ENCODE assay signal across 8 cellular contexts in the genomic region with DNA sequence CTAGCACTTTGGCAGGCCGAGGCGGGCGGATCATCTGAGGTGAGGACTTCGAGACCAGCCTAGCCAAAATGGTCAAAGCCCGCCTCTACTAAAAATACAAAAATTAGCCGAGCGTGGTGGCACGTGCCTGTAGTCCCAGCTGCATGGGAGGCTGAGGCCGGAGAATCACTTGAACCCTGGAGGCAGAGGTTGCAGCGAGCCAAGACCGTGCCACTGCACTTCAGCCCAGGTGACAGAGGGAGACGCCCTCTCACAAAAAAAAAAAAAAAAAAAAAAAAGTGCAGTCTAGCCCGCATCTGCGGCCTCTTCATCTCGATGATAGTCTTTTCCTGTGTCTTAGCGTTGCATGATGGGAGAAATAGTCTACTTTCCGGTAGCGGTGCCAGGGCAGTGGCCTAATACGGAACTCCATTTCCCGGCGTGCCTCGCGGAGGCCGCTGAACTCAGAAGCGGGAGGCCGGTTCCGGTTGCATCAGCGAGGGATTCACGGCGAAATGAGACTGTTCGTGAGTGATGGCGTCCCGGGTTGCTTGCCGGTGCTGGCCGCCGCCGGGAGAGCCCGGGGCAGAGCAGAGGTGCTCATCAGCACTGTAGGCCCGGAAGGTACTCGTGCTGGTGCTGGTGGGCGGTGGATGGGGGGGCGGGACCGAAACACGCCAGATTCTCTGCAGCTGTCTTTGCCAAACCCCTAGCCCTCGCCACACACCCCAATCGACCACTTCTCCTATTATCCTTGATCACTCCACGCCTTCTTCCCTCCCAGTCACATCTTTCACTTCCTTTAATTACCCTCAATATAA. TPM values are rescaled to one million over a fixed set of nuclear protein-coding genes. Genes with fewer than 3 reads are reported as not detected.
DNase-seq lines count a peak whose midpoint lies in the region; ATAC-seq, FAIRE-seq and TF ChIP-seq lines count a peak whose summit lies in the region.

A gene (plus strand): TSS at position 472 of the 800 bp plus-strand sequence. CDS start 23 bp downstream, at position 495.

- peaks cover 8% of the 10 kb centered on the region for H3K79me2 ChIP-seq in trophoblast cell (ENCODE audit: control insufficient read depth, insufficient read depth, low read length, poor library complexity)

- no peak within 1 kb of the TSS for H3K23ac ChIP-seq in trophoblast cell (ENCODE audit: low read length)

- H3K4ac ChIP-seq in trophoblast cell (ENCODE audit: low read depth, low read length) = peak within 1 kb of the TSS; percentile 88

- peak within 1 kb of the TSS; percentile 85 for H4K8ac ChIP-seq in trophoblast cell (ENCODE audit: low read depth, low read length)

- H3K4me3 ChIP-seq in adipocyte (ENCODE audit: low read length) (peak within 1 kb of the TSS; percentile 90), trophoblast cell (ENCODE audit: low read depth, low read length) (peak within 1 kb of the TSS; percentile 99), transverse colon (peak within 1 kb of the TSS; percentile 63 to 93 (median 74))

- TF ChIP-seq POLR2A in GM12891 (IDR thresholded peaks at IDR 0.05; ENCODE audit: low read depth, low read length) = peak; percentile 81
- peak; percentile 66 for TF ChIP-seq POLR2A in transverse colon (IDR thresholded peaks at IDR 0.05)

- H3K18ac ChIP-seq in trophoblast cell (ENCODE audit: low read length) = peak within 1 kb of the TSS; percentile 64

- peak within 1 kb of the TSS; percentile 89 for H4K12ac ChIP-seq in trophoblast cell (ENCODE audit: low read depth, low read length)

- peak within 1 kb of the TSS; percentile 90 for H3K4me2 ChIP-seq in trophoblast cell (ENCODE audit: low read length)

- no peaks in the 10 kb centered on the region for H3K27me3 ChIP-seq in adipocyte (replicated peaks; ENCODE audit: control insufficient read depth, insufficient read depth, low read length)
- no peaks in the 10 kb centered on the region for H3K27me3 ChIP-seq in trophoblast cell (ENCODE audit: insufficient read depth, low read length)
- no peaks in the 10 kb centered on the region for H3K27me3 ChIP-seq in transverse colon

- H2AFZ ChIP-seq in trophoblast cell (ENCODE audit: insufficient read depth, low read length, poor library complexity) = peak within 1 kb of the TSS; percentile 77

- no peak for TF ChIP-seq EP300 in transverse colon (IDR thresholded peaks at IDR 0.05; ENCODE audit: low read depth)

- peak; percentile 97 for ATAC-seq in HG02840 (IDR thresholded peaks at IDR 0.05; ENCODE audit: low FRiP score, unreplicated experiment)

- DNase-seq in GM12891 (ENCODE audit: insufficient read length, low spot score) (peak; percentile 80), NCI-H1436 (lab: John Stamatoyannopoulos, UW) (peak; percentile 96), T follicular helper cell (ENCODE audit: low read depth) (peak; percentile 89), adipocyte (ENCODE audit: low read depth) (peak; percentile 99), cardiac septum (ENCODE audit: low spot score) (peak; percentile 97), trophoblast cell (peak; percentile 94 to 98), transverse colon (peak; percentile 96)

- H3K14ac ChIP-seq in trophoblast cell (ENCODE audit: low read length) = peak within 1 kb of the TSS; percentile 76

- WGBS in trophoblast cell (ENCODE audit: extremely low coverage, insufficient coverage, insufficient read length) = 100% methylated on average over 1 of the region's 47 CpGs
- 1 to 6% methylated on average over 10 to 47 of the region's 47 CpGs for WGBS in transverse colon (ENCODE audit: low coverage in 1 of 2), 2 donors

- peak within 1 kb of the TSS; percentile 65 for H2BK5ac ChIP-seq in trophoblast cell (ENCODE audit: low read depth, low read length, poor library complexity)

- H3K4me1 ChIP-seq in adipocyte (ENCODE audit: control insufficient read depth, insufficient read depth, low read length) = peaks cover 9% of the 10 kb centered on the region
- peaks cover 6 to 12% of the 10 kb centered on the region in 2 experiments for H3K4me1 ChIP-seq in trophoblast cell (ENCODE audit: control insufficient read depth in 1 of 2, insufficient read depth in 2 of 2, low read length in 2 of 2)
- peaks cover 8 to 16% (median 14%) of the 10 kb centered on the region in 4 donors for H3K4me1 ChIP-seq in transverse colon

- intact Hi-C loops in cardiac septum (cut with DNase I) = loop anchor here (5.0 kb wide), 1 partner anchor 35 kb away; a partner anchor contains a TSS
- intact Hi-C loops in transverse colon (cut with DNase I; ENCODE audit: low total_unique reads) = no loop called here

- TF ChIP-seq CTCF in transverse colon (IDR thresholded peaks at IDR 0.05) = peak in 1 of 5 experiments; percentile 18

- peak within 1 kb of the TSS; percentile 91 for H4K91ac ChIP-seq in trophoblast cell (ENCODE audit: low read depth, low read length)

- H3K27ac ChIP-seq in trophoblast cell (ENCODE audit: low read depth, low read length) (peak within 1 kb of the TSS; percentile 49), transverse colon (peak within 1 kb of the TSS; percentile 80 to 91 (median 84))

- no peak within 1 kb of the TSS for H2BK12ac ChIP-seq in trophoblast cell (ENCODE audit: low read length)

- H3K79me1 ChIP-seq in trophoblast cell (ENCODE audit: low read length) = peaks cover 3% of the 10 kb centered on the region

- FAIRE-seq in GM12891 (lab: Jason Lieb, UNC) = peak; percentile 91

- peak within 1 kb of the TSS; percentile 53 for H2AK5ac ChIP-seq in trophoblast cell (ENCODE audit: low read length)

- in situ Hi-C loops in transverse colon (cut with MboI; ENCODE audit: low pct_ligation_motif_present in 1 of 4, low pct_unique_long_range_greater_than_20kb in 1 of 4, low sequenced_read_pairs in 3 of 4) = no loop called here

- H2BK120ac ChIP-seq in trophoblast cell (ENCODE audit: insufficient read depth, low read length, poor library complexity) = peak within 1 kb of the TSS; percentile 36

- H3K36me3 ChIP-seq in adipocyte (ENCODE audit: control insufficient read depth, insufficient read depth, low read length, severe bottlenecking) (peaks cover 37% of the 10 kb centered on the region), trophoblast cell (ENCODE audit: control insufficient read depth in 1 of 2, insufficient read depth in 2 of 2, low read length in 2 of 2) (peaks cover 20 to 29% of the 10 kb centered on the region in 2 experiments), transverse colon (peaks cover 0 to 19% (median 8%) of the 10 kb centered on the region in 4 donors)

- H3K9me3 ChIP-seq in adipocyte (ENCODE audit: control insufficient read depth, low read length) = no peaks in the 10 kb centered on the region
- H3K9me3 ChIP-seq in trophoblast cell (ENCODE audit: insufficient read depth, low read depth, low read length) = no peaks in the 10 kb centered on the region
- no peaks in the 10 kb centered on the region for H3K9me3 ChIP-seq in transverse colon

- H3K9ac ChIP-seq in adipocyte (ENCODE audit: low read length) (peak within 1 kb of the TSS; percentile 91), trophoblast cell (ENCODE audit: low read length) (peak within 1 kb of the TSS; percentile 98)

TF ChIP-seq in GM12891, 5 proteins besides CTCF, POLR2A, EP300 and RAD21:
- TF ChIP-seq PAX5 (IDR thresholded peaks at IDR 0.05; ENCODE audit: insufficient read depth, low read length, severe bottlenecking) = no peak
- TF ChIP-seq TAF1 (IDR thresholded peaks at IDR 0.05; ENCODE audit: low read depth, low read length) = peak; percentile 39; the same call in 1 of the 2 replicates
- TF ChIP-seq POLR2AphosphoS5 (IDR thresholded peaks at IDR 0.05; ENCODE audit: low read depth, low read length) = peak; percentile 87
- no peak for TF ChIP-seq POU2F2 (IDR thresholded peaks at IDR 0.05; ENCODE audit: low read depth, low read length)
- peak; percentile 58 for TF ChIP-seq SPI1 (IDR thresholded peaks at IDR 0.05; ENCODE audit: low read depth, low read length)

RNA-seq across cellular contexts. Expression of the gene that starts here (rescaled TPM):
- polyA plus RNA-seq in GM12891 (2012; ENCODE audit: low read depth, missing spikeins) = 93.4 TPM
- total RNA-seq in cardiac septum = 89.2 TPM
- polyA plus RNA-seq in trophoblast cell (2013) = 418 and 476 TPM in 2 replicates
- 100 to 1,000 TPM in 2 of 4 donors, 10 to 100 TPM in 2; 39.0 to 184 (median 103) TPM for total RNA-seq in transverse colon

Comparison
In these comparisons a context has a peak if more than half of its experiments do, and no peak if none do; other contexts are left out.
1. Peak in every context shown above with its lines: DNase-seq, ATAC-seq, H3K4me3 ChIP-seq and H3K27ac ChIP-seq.